15 cellular contexts compared by ENCODE assay signal in the genomic region with DNA sequence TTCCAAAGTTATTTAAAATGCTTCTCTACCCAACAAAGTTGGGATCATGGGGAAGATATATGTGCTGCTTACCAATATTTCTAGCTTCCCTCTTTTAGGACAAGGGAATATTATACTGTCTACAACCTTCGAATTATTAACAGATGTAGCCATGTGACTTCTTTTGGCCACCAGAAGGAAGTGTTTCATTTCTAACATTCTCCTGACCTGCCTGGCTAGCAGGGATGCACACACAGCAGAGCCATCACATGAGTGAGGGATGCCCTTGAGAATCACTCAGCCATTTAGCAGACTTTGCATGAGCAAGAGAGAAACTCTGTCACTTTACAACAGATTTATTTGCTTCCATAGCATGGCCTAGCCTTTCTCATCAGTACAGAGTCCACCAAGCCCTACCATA.
DNase-seq lines count a peak whose midpoint lies in the region; ATAC-seq, FAIRE-seq and TF ChIP-seq lines count a peak whose summit lies in the region.
"Had no signal": no experiment of that assay in that cellular context is flagged by ENCODE, and none has a peak within 500 bp of the region (broad histone marks: within the 10 kb centered on the region; RNA-seq: fewer than 3 reads in every experiment).

No MANE protein-coding gene starts in this region.

- peaks cover 33% of the 10 kb centered on the region for H3K4me1 Mint-ChIP-seq in activated T-cell treated with anti-CD3 and anti-CD28 coated beads, Interleukin-2, amount 50 U/mL, for 24 hours (ENCODE audit: low read depth)

- H3K4me3 ChIP-seq in HepG2 (replicated peaks in 1 of 3; ENCODE audit: insufficient read depth in 1 of 3, low read depth in 2 of 3, low read length in 3 of 3), result no peak overlapping the region
- no peak overlapping the region for H3K4me3 ChIP-seq in right lobe of liver
- no peak overlapping the region for H3K4me3 ChIP-seq in dorsolateral prefrontal cortex
- H3K4me3 ChIP-seq: skin epidermis had no signal

- H3K9me3 ChIP-seq in HepG2 (ENCODE audit: low read length) (no peaks in the 10 kb centered on the region), right lobe of liver (no peaks in the 10 kb centered on the region)

- no peaks in the 10 kb centered on the region for H3K79me2 ChIP-seq in HepG2 (ENCODE audit: insufficient read depth, low read length)

- H4K20me1 ChIP-seq in HepG2 (ENCODE audit: insufficient read depth, low read length), result no peaks in the 10 kb centered on the region

- WGBS in HepG2 (ENCODE audit: low lambda C conversion rate), result 76% methylated on average over 1 of the region's 1 CpG
- 75% methylated on average over 1 of the region's 1 CpG for WGBS in right lobe of liver (ENCODE audit: insufficient coverage, low coverage, low lambda C conversion rate, missing lambda C conversion rate)

- peak; percentile 23; the same call in 1 of the 2 replicates for TF ChIP-seq CTCF in HepG2 (CRISPR knock-in tag; IDR thresholded peaks at IDR 0.05)
- no peak for TF ChIP-seq CTCF in right lobe of liver (IDR thresholded peaks at IDR 0.05)
- TF ChIP-seq CTCF in dorsolateral prefrontal cortex (IDR thresholded peaks at IDR 0.05 in 54 of 56, conservative IDR thresholded peaks at IDR 0.05 in 2 of 56; ENCODE audit: low read depth in 1 of 56, partially characterized antibody in 56 of 56), result no peak

- no peaks in the 10 kb centered on the region for H3K36me3 Mint-ChIP-seq in activated T-cell treated with anti-CD3 and anti-CD28 coated beads, Interleukin-2, amount 50 U/mL, for 24 hours (ENCODE audit: low read depth)

- TF ChIP-seq RAD21 in HepG2 (CRISPR knock-in tag; IDR thresholded peaks at IDR 0.05), result no peak

- in situ Hi-C loops in HepG2 (cut with HindIII; ENCODE audit: extremely low pct_ligation_motif_present, low pct_unique_long_range_greater_than_20kb), result no loop called here

- TF ChIP-seq POLR2A in HepG2 (IDR thresholded peaks at IDR 0.05; ENCODE audit: insufficient read depth in 1 of 2, low read depth in 2 of 2, low read length in 2 of 2) (no peak), right lobe of liver (IDR thresholded peaks at IDR 0.05) (no peak)

- no peak overlapping the region for H3K4me2 ChIP-seq in HepG2 (ENCODE audit: low read depth, low read length)

- H2AFZ ChIP-seq in HepG2 (ENCODE audit: low read length), result no peak overlapping the region

- no peak for DNase-seq in HepG2 (ENCODE audit: low spot score)
- DNase-seq in right lobe of liver, result no peak
- DNase-seq in dorsolateral prefrontal cortex, result no peak
- DNase-seq in RPMI8226, result no peak
- DNase-seq in activated T-cell treated with anti-CD3 and anti-CD28 coated beads, Interleukin-2, amount 50 U/mL, for 24 hours, result no peak
- no peak for DNase-seq in T-helper 2 cell
- DNase-seq: DND-41, T1000 had no signal

- no peak overlapping the region for H3K9ac ChIP-seq in HepG2 (ENCODE audit: insufficient read depth, low read depth, low read length)

- H3K27me3 Mint-ChIP-seq in activated T-cell treated with anti-CD3 and anti-CD28 coated beads, Interleukin-2, amount 50 U/mL, for 24 hours, result peaks cover 8% of the 10 kb centered on the region

- H3K4me3 Mint-ChIP-seq in activated T-cell treated with anti-CD3 and anti-CD28 coated beads, Interleukin-2, amount 50 U/mL, for 24 hours, result no peak overlapping the region

- FAIRE-seq in HepG2 (lab: Jason Lieb, UNC), result no peak
- FAIRE-seq: A204.1, astrocyte, endometrium, H1 had no signal

- ATAC-seq in HepG2 (peak; percentile 67), right lobe of liver (no peak), HG02610 (IDR thresholded peaks at IDR 0.05; ENCODE audit: unreplicated experiment) (peak; percentile 23), HG03457 (IDR thresholded peaks at IDR 0.05; ENCODE audit: unreplicated experiment) (peak; percentile 26)

- POLR2A ChIA-PET in HepG2 (lab: Yijun Ruan, JAX), result no interaction called here

- TF ChIP-seq EP300 in HepG2 (IDR thresholded peaks at IDR 0.05; ENCODE audit: low read depth in 2 of 2, low read length in 2 of 2) (no peak), HepG2 (CRISPR knock-in tag; IDR thresholded peaks at IDR 0.05; ENCODE audit: borderline replicate concordance) (no peak)

- H3K36me3 ChIP-seq in HepG2 (replicated peaks in 1 of 2; ENCODE audit: control insufficient read depth in 1 of 2, insufficient read depth in 2 of 2, low read length in 2 of 2), result no peaks in the 10 kb centered on the region
- no peaks in the 10 kb centered on the region for H3K36me3 ChIP-seq in right lobe of liver

- H3K27ac ChIP-seq in HepG2 (ENCODE audit: extremely low read length, insufficient read depth, low read length) (no peak overlapping the region), right lobe of liver (no peak overlapping the region), dorsolateral prefrontal cortex (no peak overlapping the region)
- H3K27ac ChIP-seq: skin epidermis had no signal

- no peaks in the 10 kb centered on the region for H3K9me3 Mint-ChIP-seq in activated T-cell treated with anti-CD3 and anti-CD28 coated beads, Interleukin-2, amount 50 U/mL, for 24 hours

- no peaks in the 10 kb centered on the region for H3K27me3 ChIP-seq in HepG2 (ENCODE audit: control insufficient read depth in 1 of 2, insufficient read depth in 2 of 2, low read length in 2 of 2)
- no peaks in the 10 kb centered on the region for H3K27me3 ChIP-seq in right lobe of liver
- H3K27me3 ChIP-seq in dorsolateral prefrontal cortex, result no peaks in the 10 kb centered on the region

- intact Hi-C loops in HepG2 (cut with micrococcal nuclease; ENCODE audit: unreplicated experiment), result no loop called here
- intact Hi-C loops in right lobe of liver (cut with DNase I), result no loop called here
- intact Hi-C loops in dorsolateral prefrontal cortex (cut with DNase I), result no loop called here

- no peak overlapping the region for H3K27ac Mint-ChIP-seq in activated T-cell treated with anti-CD3 and anti-CD28 coated beads, Interleukin-2, amount 50 U/mL, for 24 hours

- CTCF ChIA-PET in HepG2 (lab: Yijun Ruan, JAX; ENCODE audit: low intra/inter-chr PET ratio, low total read pairs), result no interaction called here

- H3K4me1 ChIP-seq in HepG2 (ENCODE audit: insufficient read depth, low read length) (peaks cover 19% of the 10 kb centered on the region), right lobe of liver (peaks cover 0 to 6% (median 0%) of the 10 kb centered on the region in 4 donors)

- BruUV-seq in HepG2 (replicated peaks; lab: Mats Ljungman, UMichigan), result no TSS peak

TF ChIP-seq in HepG2, 621 proteins besides CTCF, POLR2A, EP300 and RAD21 (continues in another document):
- TF ChIP-seq, protein P1, sequence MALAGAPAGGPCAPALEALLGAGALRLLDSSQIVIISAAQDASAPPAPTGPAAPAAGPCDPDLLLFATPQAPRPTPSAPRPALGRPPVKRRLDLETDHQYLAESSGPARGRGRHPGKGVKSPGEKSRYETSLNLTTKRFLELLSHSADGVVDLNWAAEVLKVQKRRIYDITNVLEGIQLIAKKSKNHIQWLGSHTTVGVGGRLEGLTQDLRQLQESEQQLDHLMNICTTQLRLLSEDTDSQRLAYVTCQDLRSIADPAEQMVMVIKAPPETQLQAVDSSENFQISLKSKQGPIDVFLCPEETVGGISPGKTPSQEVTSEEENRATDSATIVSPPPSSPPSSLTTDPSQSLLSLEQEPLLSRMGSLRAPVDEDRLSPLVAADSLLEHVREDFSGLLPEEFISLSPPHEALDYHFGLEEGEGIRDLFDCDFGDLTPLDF (CRISPR knock-in tag; IDR thresholded peaks at IDR 0.05), result no peak
- TF ChIP-seq, protein P2, sequence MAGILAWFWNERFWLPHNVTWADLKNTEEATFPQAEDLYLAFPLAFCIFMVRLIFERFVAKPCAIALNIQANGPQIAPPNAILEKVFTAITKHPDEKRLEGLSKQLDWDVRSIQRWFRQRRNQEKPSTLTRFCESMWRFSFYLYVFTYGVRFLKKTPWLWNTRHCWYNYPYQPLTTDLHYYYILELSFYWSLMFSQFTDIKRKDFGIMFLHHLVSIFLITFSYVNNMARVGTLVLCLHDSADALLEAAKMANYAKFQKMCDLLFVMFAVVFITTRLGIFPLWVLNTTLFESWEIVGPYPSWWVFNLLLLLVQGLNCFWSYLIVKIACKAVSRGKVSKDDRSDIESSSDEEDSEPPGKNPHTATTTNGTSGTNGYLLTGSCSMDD (CRISPR knock-in tag; IDR thresholded peaks at IDR 0.05), result no peak
- peak; percentile 27; the same call in 1 of the 2 replicates for TF ChIP-seq SMC3 (IDR thresholded peaks at IDR 0.05; ENCODE audit: low read length)
- no peak for TF ChIP-seq HDAC2 (CRISPR knock-in tag; IDR thresholded peaks at IDR 0.05)
- TF ChIP-seq ZNF781 (CRISPR knock-in tag; IDR thresholded peaks at IDR 0.05; ENCODE audit: borderline replicate concordance, not compliant biosample characterization), result no peak
- TF ChIP-seq ZNF772 (CRISPR knock-in tag; IDR thresholded peaks at IDR 0.05), result no peak
- peak; percentile 37 for TF ChIP-seq STAG1 (CRISPR knock-in tag; IDR thresholded peaks at IDR 0.05)
- TF ChIP-seq TAF15 (IDR thresholded peaks at IDR 0.05; ENCODE audit: low read depth, low read length, poor library complexity, severe bottlenecking), result no peak
- TF ChIP-seq POLR2AphosphoS2 (IDR thresholded peaks at IDR 0.05; ENCODE audit: low read depth, low read length), result no peak
- no peak for TF ChIP-seq ELF4 (CRISPR knock-in tag; IDR thresholded peaks at IDR 0.05; ENCODE audit: borderline replicate concordance)
- TF ChIP-seq, protein P3, sequence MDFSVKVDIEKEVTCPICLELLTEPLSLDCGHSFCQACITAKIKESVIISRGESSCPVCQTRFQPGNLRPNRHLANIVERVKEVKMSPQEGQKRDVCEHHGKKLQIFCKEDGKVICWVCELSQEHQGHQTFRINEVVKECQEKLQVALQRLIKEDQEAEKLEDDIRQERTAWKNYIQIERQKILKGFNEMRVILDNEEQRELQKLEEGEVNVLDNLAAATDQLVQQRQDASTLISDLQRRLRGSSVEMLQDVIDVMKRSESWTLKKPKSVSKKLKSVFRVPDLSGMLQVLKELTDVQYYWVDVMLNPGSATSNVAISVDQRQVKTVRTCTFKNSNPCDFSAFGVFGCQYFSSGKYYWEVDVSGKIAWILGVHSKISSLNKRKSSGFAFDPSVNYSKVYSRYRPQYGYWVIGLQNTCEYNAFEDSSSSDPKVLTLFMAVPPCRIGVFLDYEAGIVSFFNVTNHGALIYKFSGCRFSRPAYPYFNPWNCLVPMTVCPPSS (IDR thresholded peaks at IDR 0.05), result no peak
- TF ChIP-seq ZNF317 (CRISPR knock-in tag; IDR thresholded peaks at IDR 0.05), result no peak
- TF ChIP-seq ZMYM2 (CRISPR knock-in tag; IDR thresholded peaks at IDR 0.05), result no peak

Comparison
In these comparisons a context has a peak if more than half of its experiments do, and no peak if none do; other contexts are left out.
1. ATAC-seq: peak in HepG2 (single experiment), HG02610 (single experiment) and HG03457 (single experiment); none in right lobe of liver (0 of 4).